Comparison of ENCODE assay signal across 9 cellular contexts in genomic region chr5:149371296-149371962, GRCh38. TPM values are rescaled to one million over a fixed set of nuclear protein-coding genes. Genes with fewer than 3 reads are reported as not detected.
A peak's percentile ranks its signal among the peaks of the same experiment; 100 is the strongest.
DNase-seq lines count a peak whose midpoint lies in the region; ATAC-seq, FAIRE-seq and TF ChIP-seq lines count a peak whose summit lies in the region.
"Had no signal": no experiment of that assay in that cellular context is flagged by ENCODE, and none has a peak within 500 bp of the region (broad histone marks: within the 10 kb centered on the region; RNA-seq: fewer than 3 reads in every experiment).

No MANE protein-coding gene starts in this region.

- no peaks in the 10 kb centered on the region for H3K27me3 Mint-ChIP-seq in brain

- no peaks in the 10 kb centered on the region for H3K36me3 Mint-ChIP-seq in brain

- H2AFZ ChIP-seq in keratinocyte (ENCODE audit: control insufficient read depth, low read length) = no peak overlapping the region

- dilution Hi-C loops in keratinocyte (cut with MboI; ENCODE audit: extremely low pct_ligation_motif_present, low sequenced_read_pairs) = no loop called here

- peaks cover 14% of the 10 kb centered on the region for H3K4me1 Mint-ChIP-seq in brain

- H3K9me1 ChIP-seq in keratinocyte (ENCODE audit: control insufficient read depth, extremely low read depth, insufficient read depth, low read length) = no peaks in the 10 kb centered on the region

- H3K27me3 ChIP-seq in keratinocyte (ENCODE audit: control insufficient read depth, extremely low read depth, insufficient read depth, low read length) = no peaks in the 10 kb centered on the region

- H3K9ac ChIP-seq in keratinocyte (ENCODE audit: control insufficient read depth, extremely low read depth, insufficient read depth, low read length) = no peak overlapping the region

- no peak overlapping the region for H3K27ac ChIP-seq in keratinocyte (ENCODE audit: control insufficient read depth, insufficient read depth, low read length)

- peaks cover 0 to 4% (median 0%) of the 10 kb centered on the region in 5 experiments for H3K9me3 Mint-ChIP-seq in brain

- FAIRE-seq in keratinocyte (lab: Jason Lieb, UNC) = no peak
- FAIRE-seq: G401.6 had no signal

- H3K9me3 ChIP-seq in keratinocyte (ENCODE audit: control insufficient read depth, low read depth, low read length) = no peaks in the 10 kb centered on the region

- H3K4me1 ChIP-seq in keratinocyte (ENCODE audit: control insufficient read depth, extremely low read depth, insufficient read depth, low read length) = no peaks in the 10 kb centered on the region

- H3K27ac Mint-ChIP-seq in brain = peak overlapping the region in 2 of 5 experiments; percentile 73 to 77

- H3K4me3 Mint-ChIP-seq in brain = no peak overlapping the region

- H3K36me3 ChIP-seq in keratinocyte (ENCODE audit: control insufficient read depth in 2 of 2, extremely low read depth in 1 of 2, insufficient read depth in 2 of 2, low read length in 2 of 2) = no peaks in the 10 kb centered on the region

- H4K20me1 ChIP-seq in keratinocyte (ENCODE audit: control insufficient read depth, extremely low read depth, insufficient read depth, low read length) = no peaks in the 10 kb centered on the region

- H3K79me2 ChIP-seq in keratinocyte (ENCODE audit: control insufficient read depth, insufficient read depth, low read length) = no peaks in the 10 kb centered on the region

- DNase-seq in NCI-H524 (lab: John Stamatoyannopoulos, UW) = peak; percentile 50 to 54
- no peak for DNase-seq in NCI-H524 treated with DMSO at 0.1 percent for 48 hours (lab: John Stamatoyannopoulos, UW)
- DNase-seq in NCI-H146 (lab: John Stamatoyannopoulos, UW) = peak; percentile 66
- DNase-seq in UCSD-AML1 (lab: John Stamatoyannopoulos, UW; ENCODE audit: unreplicated experiment) = peak; percentile 61
- no peak for DNase-seq in keratinocyte (ENCODE audit: low read depth, low spot score)
- DNase-seq in stimulated activated CD4-positive, alpha-beta T cell treated with anti-CD3 and anti-CD28 coated beads, Interleukin-4, amount 100 ng/mL, for 1 hour = peak; percentile 66

- ATAC-seq in HG02759 (IDR thresholded peaks at IDR 0.05; ENCODE audit: unreplicated experiment) = peak; percentile 84

- TF ChIP-seq CTCF in brain (conservative IDR thresholded peaks at IDR 0.05) = peak; percentile 63 to 67
- peak; percentile 82 to 93 (median 87) for TF ChIP-seq CTCF in keratinocyte (optimal IDR thresholded peaks at IDR 0.05 in 1 of 3, IDR thresholded peaks at IDR 0.05 in 1 of 3, conservative IDR thresholded peaks at IDR 0.05 in 1 of 3; ENCODE audit: extremely low read depth in 1 of 3, insufficient read depth in 2 of 3, low read length in 3 of 3)

- H3K4me3 ChIP-seq in keratinocyte (ENCODE audit: control insufficient read depth in 2 of 3, extremely low read depth in 1 of 3, insufficient read depth in 2 of 3, low read depth in 1 of 3, low read length in 3 of 3) = no peak overlapping the region

- no peak overlapping the region for H3K4me2 ChIP-seq in keratinocyte (ENCODE audit: control insufficient read depth, extremely low read depth, insufficient read depth, low read depth, low read length)

RNA-seq across cellular contexts. Expression of gene IL17B, which starts 7.7 kb away (rescaled TPM):
- polyA plus RNA-seq in brain (ENCODE audit: insufficient read depth, low read depth, low replicate concordance) = not detected
- polyA plus RNA-seq in keratinocyte = not detected in 3 replicates
- polyA plus RNA-seq in keratinocyte (2011; ENCODE audit: low read depth) = not detected
- not detected in 2 replicates for polyA plus RNA-seq in keratinocyte (2011; cell fraction: cytosol; rRNA removed)
- polyA plus RNA-seq in keratinocyte (2011; cell fraction: nucleus; rRNA removed) = not detected in 2 replicates
- polyA plus RNA-seq in keratinocyte (2012; ENCODE audit: low replicate concordance) = not detected in 2 replicates
- not detected in 3 replicates for polyA minus RNA-seq in keratinocyte
- not detected for polyA minus RNA-seq in keratinocyte (2011; cell fraction: cytosol; rRNA and poly(A)+ RNA removed)
- not detected in 2 replicates for polyA minus RNA-seq in keratinocyte (2011; cell fraction: nucleus; rRNA and poly(A)+ RNA removed)

RNA-seq across cellular contexts. Expression of gene PCYOX1L, which starts 13.6 kb away (rescaled TPM):
- polyA plus RNA-seq in brain (ENCODE audit: insufficient read depth, low read depth, low replicate concordance) (11.6 TPM), keratinocyte (9.5 to 12.8 TPM (median 9.9 TPM) in 3 replicates)
- 6.3 TPM for polyA plus RNA-seq in keratinocyte (2011; ENCODE audit: low read depth)
- 5.6 and 6.1 TPM in 2 replicates for polyA plus RNA-seq in keratinocyte (2011; cell fraction: cytosol; rRNA removed)
- polyA plus RNA-seq in keratinocyte (2011; cell fraction: nucleus; rRNA removed) = 23.6 and 26.8 TPM in 2 replicates
- 6.9 and 8.3 TPM in 2 replicates for polyA plus RNA-seq in keratinocyte (2012; ENCODE audit: low replicate concordance)
- 7.4 to 11.9 TPM (median 9.5 TPM) in 3 replicates for polyA minus RNA-seq in keratinocyte
- polyA minus RNA-seq in keratinocyte (2011; cell fraction: cytosol; rRNA and poly(A)+ RNA removed) = 6.9 TPM
- polyA minus RNA-seq in keratinocyte (2011; cell fraction: nucleus; rRNA and poly(A)+ RNA removed) = 8.1 and 9.8 TPM in 2 replicates

RNA-seq across cellular contexts. Expression of gene GRPEL2, which starts 26.1 kb away (rescaled TPM):
- polyA plus RNA-seq in brain (ENCODE audit: insufficient read depth, low read depth, low replicate concordance) = 4.3 TPM
- 11.4 to 17.5 TPM (median 11.7 TPM) in 3 replicates for polyA plus RNA-seq in keratinocyte
- polyA plus RNA-seq in keratinocyte (2011; ENCODE audit: low read depth) = 17.2 TPM
- 7.2 and 13.7 TPM in 2 replicates for polyA plus RNA-seq in keratinocyte (2011; cell fraction: cytosol; rRNA removed)
- 7.1 and 10.6 TPM in 2 replicates for polyA plus RNA-seq in keratinocyte (2011; cell fraction: nucleus; rRNA removed)
- 8.9 and 12.9 TPM in 2 replicates for polyA plus RNA-seq in keratinocyte (2012; ENCODE audit: low replicate concordance)
- 6.2 to 17.2 TPM (median 13.1 TPM) in 3 replicates for polyA minus RNA-seq in keratinocyte
- polyA minus RNA-seq in keratinocyte (2011; cell fraction: cytosol; rRNA and poly(A)+ RNA removed) = 19.2 TPM
- 9.3 and 11.9 TPM in 2 replicates for polyA minus RNA-seq in keratinocyte (2011; cell fraction: nucleus; rRNA and poly(A)+ RNA removed)

Comparison
In these comparisons a context has a peak if more than half of its experiments do, and no peak if none do; other contexts are left out.
1. DNase-seq: peak in NCI-H524 (2 of 2), NCI-H146 (single experiment), UCSD-AML1 (single experiment) and stimulated activated CD4-positive, alpha-beta T cell treated with anti-CD3 and anti-CD28 coated beads, Interleukin-4, amount 100 ng/mL, for 1 hour (single experiment); none in NCI-H524 treated with DMSO at 0.1 percent for 48 hours (single experiment) and keratinocyte (single experiment).